In the genomic region with DNA sequence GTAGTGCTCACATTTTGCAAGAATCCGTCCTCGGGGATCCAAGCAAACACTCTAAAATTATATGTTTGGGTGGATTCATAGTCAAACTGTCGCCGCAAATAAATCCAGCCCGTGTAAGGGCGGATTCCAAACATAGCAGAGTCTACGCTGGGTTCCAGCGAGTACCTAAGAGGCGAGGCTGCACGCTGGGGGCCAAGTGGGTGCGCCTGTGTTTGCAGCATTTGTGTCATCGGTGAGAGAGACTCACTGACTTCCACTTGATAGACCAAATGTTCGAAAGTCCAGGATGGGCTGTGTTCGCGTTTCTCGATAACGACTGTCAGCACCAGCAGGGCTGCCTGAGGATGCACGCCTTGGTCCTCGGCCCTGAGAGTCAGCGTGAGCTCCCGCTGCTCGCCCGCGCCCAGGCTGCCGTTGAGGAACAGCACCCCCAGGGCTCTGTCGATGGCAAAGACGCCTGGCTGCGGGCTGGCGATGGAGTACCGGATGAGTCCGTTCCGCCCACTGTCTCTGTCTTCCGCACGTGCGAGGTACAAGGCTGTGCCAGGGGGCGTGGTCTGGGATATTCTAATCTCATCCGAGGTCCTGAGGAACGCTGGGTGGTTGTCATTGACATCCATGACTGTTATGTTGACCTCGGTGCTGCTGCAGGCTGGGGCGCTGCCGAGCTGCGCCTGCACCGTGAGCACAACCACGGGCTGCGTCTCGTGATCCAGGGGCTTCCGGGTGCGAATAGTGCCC, we compare ENCODE assay signal across 1 cellular context.
TF ChIP-seq lines count a peak whose summit lies in the region.

No MANE protein-coding gene starts in this region.

TF ChIP-seq in WTC11, 78 proteins besides CTCF, POLR2A, EP300 and RAD21 (continued from another document and continues in another):
- TF ChIP-seq, protein P1, sequence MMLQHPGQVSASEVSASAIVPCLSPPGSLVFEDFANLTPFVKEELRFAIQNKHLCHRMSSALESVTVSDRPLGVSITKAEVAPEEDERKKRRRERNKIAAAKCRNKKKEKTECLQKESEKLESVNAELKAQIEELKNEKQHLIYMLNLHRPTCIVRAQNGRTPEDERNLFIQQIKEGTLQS (CRISPR knock-in tag; conservative IDR thresholded peaks at IDR 0.05): no peak
- TF ChIP-seq GTF2I (CRISPR knock-in tag; conservative IDR thresholded peaks at IDR 0.05) (no peak), TCF7 (CRISPR knock-in tag; IDR thresholded peaks at IDR 0.05; ENCODE audit: low read depth) (no peak), ZNF671 (CRISPR knock-in tag; IDR thresholded peaks at IDR 0.05) (no peak), ZNF138 (CRISPR knock-in tag; conservative IDR thresholded peaks at IDR 0.05) (peak; percentile 79), SMAD3 (CRISPR knock-in tag; IDR thresholded peaks at IDR 0.05; ENCODE audit: borderline replicate concordance) (no peak), ZNF121 (CRISPR knock-in tag; IDR thresholded peaks at IDR 0.05) (no peak), ESRRA (CRISPR knock-in tag; IDR thresholded peaks at IDR 0.05; ENCODE audit: borderline replicate concordance) (no peak), ZNF423 (CRISPR knock-in tag; IDR thresholded peaks at IDR 0.05) (no peak), NR2C2 (CRISPR knock-in tag; IDR thresholded peaks at IDR 0.05) (no peak), TEAD1 (CRISPR knock-in tag; IDR thresholded peaks at IDR 0.05) (no peak), ZBTB21 (CRISPR knock-in tag; IDR thresholded peaks at IDR 0.05; ENCODE audit: borderline replicate concordance) (no peak), CREM (CRISPR knock-in tag; IDR thresholded peaks at IDR 0.05) (no peak), ZNF396 (CRISPR knock-in tag; IDR thresholded peaks at IDR 0.05; ENCODE audit: borderline replicate concordance) (no peak), ZNF232 (CRISPR knock-in tag; IDR thresholded peaks at IDR 0.05) (no peak), ZNF416 (CRISPR knock-in tag; IDR thresholded peaks at IDR 0.05) (no peak), FOXP1 (CRISPR knock-in tag; IDR thresholded peaks at IDR 0.05; ENCODE audit: borderline replicate concordance) (no peak), NR1H2 (CRISPR knock-in tag; IDR thresholded peaks at IDR 0.05) (no peak), NFYB (CRISPR knock-in tag; conservative IDR thresholded peaks at IDR 0.05; ENCODE audit: low read depth) (no peak), KAT7 (CRISPR knock-in tag; IDR thresholded peaks at IDR 0.05; ENCODE audit: borderline replicate concordance) (no peak), MXD4 (CRISPR knock-in tag; IDR thresholded peaks at IDR 0.05; ENCODE audit: borderline replicate concordance) (no peak), EMX1 (CRISPR knock-in tag; IDR thresholded peaks at IDR 0.05) (no peak)
- TF ChIP-seq, protein P2, sequence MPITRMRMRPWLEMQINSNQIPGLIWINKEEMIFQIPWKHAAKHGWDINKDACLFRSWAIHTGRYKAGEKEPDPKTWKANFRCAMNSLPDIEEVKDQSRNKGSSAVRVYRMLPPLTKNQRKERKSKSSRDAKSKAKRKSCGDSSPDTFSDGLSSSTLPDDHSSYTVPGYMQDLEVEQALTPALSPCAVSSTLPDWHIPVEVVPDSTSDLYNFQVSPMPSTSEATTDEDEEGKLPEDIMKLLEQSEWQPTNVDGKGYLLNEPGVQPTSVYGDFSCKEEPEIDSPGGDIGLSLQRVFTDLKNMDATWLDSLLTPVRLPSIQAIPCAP (CRISPR knock-in tag; IDR thresholded peaks at IDR 0.05): 0 out of 2 replicates have a peak, but pooled peaks have one; percentile 50
- TF ChIP-seq, protein P3, sequence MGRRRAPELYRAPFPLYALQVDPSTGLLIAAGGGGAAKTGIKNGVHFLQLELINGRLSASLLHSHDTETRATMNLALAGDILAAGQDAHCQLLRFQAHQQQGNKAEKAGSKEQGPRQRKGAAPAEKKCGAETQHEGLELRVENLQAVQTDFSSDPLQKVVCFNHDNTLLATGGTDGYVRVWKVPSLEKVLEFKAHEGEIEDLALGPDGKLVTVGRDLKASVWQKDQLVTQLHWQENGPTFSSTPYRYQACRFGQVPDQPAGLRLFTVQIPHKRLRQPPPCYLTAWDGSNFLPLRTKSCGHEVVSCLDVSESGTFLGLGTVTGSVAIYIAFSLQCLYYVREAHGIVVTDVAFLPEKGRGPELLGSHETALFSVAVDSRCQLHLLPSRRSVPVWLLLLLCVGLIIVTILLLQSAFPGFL (CRISPR knock-in tag; IDR thresholded peaks at IDR 0.05; ENCODE audit: borderline replicate concordance): no peak
- TF ChIP-seq, protein P4, sequence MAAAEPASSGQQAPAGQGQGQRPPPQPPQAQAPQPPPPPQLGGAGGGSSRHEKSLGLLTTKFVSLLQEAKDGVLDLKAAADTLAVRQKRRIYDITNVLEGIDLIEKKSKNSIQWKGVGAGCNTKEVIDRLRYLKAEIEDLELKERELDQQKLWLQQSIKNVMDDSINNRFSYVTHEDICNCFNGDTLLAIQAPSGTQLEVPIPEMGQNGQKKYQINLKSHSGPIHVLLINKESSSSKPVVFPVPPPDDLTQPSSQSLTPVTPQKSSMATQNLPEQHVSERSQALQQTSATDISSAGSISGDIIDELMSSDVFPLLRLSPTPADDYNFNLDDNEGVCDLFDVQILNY (CRISPR knock-in tag; IDR thresholded peaks at IDR 0.05): no peak
- TF ChIP-seq, protein P5, sequence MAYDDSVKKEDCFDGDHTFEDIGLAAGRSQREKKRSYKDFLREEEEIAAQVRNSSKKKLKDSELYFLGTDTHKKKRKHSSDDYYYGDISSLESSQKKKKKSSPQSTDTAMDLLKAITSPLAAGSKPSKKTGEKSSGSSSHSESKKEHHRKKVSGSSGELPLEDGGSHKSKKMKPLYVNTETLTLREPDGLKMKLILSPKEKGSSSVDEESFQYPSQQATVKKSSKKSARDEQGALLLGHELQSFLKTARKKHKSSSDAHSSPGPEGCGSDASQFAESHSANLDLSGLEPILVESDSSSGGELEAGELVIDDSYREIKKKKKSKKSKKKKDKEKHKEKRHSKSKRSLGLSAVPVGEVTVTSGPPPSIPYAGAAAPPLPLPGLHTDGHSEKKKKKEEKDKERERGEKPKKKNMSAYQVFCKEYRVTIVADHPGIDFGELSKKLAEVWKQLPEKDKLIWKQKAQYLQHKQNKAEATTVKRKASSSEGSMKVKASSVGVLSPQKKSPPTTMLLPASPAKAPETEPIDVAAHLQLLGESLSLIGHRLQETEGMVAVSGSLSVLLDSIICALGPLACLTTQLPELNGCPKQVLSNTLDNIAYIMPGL (CRISPR knock-in tag; IDR thresholded peaks at IDR 0.05): no peak
- TF ChIP-seq, protein P6, sequence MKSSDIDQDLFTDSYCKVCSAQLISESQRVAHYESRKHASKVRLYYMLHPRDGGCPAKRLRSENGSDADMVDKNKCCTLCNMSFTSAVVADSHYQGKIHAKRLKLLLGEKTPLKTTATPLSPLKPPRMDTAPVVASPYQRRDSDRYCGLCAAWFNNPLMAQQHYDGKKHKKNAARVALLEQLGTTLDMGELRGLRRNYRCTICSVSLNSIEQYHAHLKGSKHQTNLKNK (CRISPR knock-in tag; IDR thresholded peaks at IDR 0.05): no peak
- TF ChIP-seq, protein P7, sequence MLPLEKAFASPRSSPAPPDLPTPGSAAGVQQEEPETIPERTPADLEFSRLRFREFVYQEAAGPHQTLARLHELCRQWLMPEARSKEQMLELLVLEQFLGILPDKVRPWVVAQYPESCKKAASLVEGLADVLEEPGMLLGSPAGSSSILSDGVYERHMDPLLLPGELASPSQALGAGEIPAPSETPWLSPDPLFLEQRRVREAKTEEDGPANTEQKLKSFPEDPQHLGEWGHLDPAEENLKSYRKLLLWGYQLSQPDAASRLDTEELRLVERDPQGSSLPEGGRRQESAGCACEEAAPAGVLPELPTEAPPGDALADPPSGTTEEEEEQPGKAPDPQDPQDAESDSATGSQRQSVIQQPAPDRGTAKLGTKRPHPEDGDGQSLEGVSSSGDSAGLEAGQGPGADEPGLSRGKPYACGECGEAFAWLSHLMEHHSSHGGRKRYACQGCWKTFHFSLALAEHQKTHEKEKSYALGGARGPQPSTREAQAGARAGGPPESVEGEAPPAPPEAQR (CRISPR knock-in tag; IDR thresholded peaks at IDR 0.05): no peak
- TF ChIP-seq, protein P8, sequence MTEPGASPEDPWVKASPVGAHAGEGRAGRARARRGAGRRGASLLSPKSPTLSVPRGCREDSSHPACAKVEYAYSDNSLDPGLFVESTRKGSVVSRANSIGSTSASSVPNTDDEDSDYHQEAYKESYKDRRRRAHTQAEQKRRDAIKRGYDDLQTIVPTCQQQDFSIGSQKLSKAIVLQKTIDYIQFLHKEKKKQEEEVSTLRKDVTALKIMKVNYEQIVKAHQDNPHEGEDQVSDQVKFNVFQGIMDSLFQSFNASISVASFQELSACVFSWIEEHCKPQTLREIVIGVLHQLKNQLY (CRISPR knock-in tag; IDR thresholded peaks at IDR 0.05): no peak
- TF ChIP-seq, protein P9, sequence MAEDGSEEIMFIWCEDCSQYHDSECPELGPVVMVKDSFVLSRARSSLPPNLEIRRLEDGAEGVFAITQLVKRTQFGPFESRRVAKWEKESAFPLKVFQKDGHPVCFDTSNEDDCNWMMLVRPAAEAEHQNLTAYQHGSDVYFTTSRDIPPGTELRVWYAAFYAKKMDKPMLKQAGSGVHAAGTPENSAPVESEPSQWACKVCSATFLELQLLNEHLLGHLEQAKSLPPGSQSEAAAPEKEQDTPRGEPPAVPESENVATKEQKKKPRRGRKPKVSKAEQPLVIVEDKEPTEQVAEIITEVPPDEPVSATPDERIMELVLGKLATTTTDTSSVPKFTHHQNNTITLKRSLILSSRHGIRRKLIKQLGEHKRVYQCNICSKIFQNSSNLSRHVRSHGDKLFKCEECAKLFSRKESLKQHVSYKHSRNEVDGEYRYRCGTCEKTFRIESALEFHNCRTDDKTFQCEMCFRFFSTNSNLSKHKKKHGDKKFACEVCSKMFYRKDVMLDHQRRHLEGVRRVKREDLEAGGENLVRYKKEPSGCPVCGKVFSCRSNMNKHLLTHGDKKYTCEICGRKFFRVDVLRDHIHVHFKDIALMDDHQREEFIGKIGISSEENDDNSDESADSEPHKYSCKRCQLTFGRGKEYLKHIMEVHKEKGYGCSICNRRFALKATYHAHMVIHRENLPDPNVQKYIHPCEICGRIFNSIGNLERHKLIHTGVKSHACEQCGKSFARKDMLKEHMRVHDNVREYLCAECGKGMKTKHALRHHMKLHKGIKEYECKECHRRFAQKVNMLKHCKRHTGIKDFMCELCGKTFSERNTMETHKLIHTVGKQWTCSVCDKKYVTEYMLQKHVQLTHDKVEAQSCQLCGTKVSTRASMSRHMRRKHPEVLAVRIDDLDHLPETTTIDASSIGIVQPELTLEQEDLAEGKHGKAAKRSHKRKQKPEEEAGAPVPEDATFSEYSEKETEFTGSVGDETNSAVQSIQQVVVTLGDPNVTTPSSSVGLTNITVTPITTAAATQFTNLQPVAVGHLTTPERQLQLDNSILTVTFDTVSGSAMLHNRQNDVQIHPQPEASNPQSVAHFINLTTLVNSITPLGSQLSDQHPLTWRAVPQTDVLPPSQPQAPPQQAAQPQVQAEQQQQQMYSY (CRISPR knock-in tag; IDR thresholded peaks at IDR 0.05): 0 out of 2 replicates have a peak, but pooled peaks have one; percentile 43
- TF ChIP-seq, protein P10, sequence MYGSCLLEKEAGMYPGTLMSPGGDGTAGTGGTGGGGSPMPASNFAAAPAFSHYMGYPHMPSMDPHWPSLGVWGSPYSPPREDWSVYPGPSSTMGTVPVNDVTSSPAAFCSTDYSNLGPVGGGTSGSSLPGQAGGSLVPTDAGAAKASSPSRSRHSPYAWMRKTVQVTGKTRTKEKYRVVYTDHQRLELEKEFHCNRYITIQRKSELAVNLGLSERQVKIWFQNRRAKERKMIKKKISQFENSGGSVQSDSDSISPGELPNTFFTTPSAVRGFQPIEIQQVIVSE (CRISPR knock-in tag; IDR thresholded peaks at IDR 0.05; ENCODE audit: borderline replicate concordance): no peak
- TF ChIP-seq, protein P11, sequence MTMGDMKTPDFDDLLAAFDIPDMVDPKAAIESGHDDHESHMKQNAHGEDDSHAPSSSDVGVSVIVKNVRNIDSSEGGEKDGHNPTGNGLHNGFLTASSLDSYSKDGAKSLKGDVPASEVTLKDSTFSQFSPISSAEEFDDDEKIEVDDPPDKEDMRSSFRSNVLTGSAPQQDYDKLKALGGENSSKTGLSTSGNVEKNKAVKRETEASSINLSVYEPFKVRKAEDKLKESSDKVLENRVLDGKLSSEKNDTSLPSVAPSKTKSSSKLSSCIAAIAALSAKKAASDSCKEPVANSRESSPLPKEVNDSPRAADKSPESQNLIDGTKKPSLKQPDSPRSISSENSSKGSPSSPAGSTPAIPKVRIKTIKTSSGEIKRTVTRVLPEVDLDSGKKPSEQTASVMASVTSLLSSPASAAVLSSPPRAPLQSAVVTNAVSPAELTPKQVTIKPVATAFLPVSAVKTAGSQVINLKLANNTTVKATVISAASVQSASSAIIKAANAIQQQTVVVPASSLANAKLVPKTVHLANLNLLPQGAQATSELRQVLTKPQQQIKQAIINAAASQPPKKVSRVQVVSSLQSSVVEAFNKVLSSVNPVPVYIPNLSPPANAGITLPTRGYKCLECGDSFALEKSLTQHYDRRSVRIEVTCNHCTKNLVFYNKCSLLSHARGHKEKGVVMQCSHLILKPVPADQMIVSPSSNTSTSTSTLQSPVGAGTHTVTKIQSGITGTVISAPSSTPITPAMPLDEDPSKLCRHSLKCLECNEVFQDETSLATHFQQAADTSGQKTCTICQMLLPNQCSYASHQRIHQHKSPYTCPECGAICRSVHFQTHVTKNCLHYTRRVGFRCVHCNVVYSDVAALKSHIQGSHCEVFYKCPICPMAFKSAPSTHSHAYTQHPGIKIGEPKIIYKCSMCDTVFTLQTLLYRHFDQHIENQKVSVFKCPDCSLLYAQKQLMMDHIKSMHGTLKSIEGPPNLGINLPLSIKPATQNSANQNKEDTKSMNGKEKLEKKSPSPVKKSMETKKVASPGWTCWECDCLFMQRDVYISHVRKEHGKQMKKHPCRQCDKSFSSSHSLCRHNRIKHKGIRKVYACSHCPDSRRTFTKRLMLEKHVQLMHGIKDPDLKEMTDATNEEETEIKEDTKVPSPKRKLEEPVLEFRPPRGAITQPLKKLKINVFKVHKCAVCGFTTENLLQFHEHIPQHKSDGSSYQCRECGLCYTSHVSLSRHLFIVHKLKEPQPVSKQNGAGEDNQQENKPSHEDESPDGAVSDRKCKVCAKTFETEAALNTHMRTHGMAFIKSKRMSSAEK (CRISPR knock-in tag; IDR thresholded peaks at IDR 0.05; ENCODE audit: borderline replicate concordance): no peak
- TF ChIP-seq, protein P12, sequence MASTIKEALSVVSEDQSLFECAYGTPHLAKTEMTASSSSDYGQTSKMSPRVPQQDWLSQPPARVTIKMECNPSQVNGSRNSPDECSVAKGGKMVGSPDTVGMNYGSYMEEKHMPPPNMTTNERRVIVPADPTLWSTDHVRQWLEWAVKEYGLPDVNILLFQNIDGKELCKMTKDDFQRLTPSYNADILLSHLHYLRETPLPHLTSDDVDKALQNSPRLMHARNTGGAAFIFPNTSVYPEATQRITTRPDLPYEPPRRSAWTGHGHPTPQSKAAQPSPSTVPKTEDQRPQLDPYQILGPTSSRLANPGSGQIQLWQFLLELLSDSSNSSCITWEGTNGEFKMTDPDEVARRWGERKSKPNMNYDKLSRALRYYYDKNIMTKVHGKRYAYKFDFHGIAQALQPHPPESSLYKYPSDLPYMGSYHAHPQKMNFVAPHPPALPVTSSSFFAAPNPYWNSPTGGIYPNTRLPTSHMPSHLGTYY (CRISPR knock-in tag; IDR thresholded peaks at IDR 0.05): no peak
- TF ChIP-seq, protein P13, sequence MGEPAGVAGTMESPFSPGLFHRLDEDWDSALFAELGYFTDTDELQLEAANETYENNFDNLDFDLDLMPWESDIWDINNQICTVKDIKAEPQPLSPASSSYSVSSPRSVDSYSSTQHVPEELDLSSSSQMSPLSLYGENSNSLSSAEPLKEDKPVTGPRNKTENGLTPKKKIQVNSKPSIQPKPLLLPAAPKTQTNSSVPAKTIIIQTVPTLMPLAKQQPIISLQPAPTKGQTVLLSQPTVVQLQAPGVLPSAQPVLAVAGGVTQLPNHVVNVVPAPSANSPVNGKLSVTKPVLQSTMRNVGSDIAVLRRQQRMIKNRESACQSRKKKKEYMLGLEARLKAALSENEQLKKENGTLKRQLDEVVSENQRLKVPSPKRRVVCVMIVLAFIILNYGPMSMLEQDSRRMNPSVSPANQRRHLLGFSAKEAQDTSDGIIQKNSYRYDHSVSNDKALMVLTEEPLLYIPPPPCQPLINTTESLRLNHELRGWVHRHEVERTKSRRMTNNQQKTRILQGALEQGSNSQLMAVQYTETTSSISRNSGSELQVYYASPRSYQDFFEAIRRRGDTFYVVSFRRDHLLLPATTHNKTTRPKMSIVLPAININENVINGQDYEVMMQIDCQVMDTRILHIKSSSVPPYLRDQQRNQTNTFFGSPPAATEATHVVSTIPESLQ (CRISPR knock-in tag; IDR thresholded peaks at IDR 0.05): no peak
